ENCODE assay signal across 8 cellular contexts in genomic region chr1:220748091-220748934, GRCh38. TPM values are rescaled to one million over a fixed set of nuclear protein-coding genes. Genes with fewer than 3 reads are reported as not detected.
A peak's percentile ranks its signal among the peaks of the same experiment; 100 is the strongest.
DNase-seq lines count a peak whose midpoint lies in the region; ATAC-seq and TF ChIP-seq lines count a peak whose summit lies in the region.

MTARC2 (plus strand) TSS chr1:220748322; CDS start chr1:220748532, 210 bp downstream.

- H2AFZ ChIP-seq in Karpas-422 (ENCODE audit: low read length) = no peak within 1 kb of the TSS

- DNase-seq in CD14-positive monocyte (ENCODE audit: low spot score) = no peak
- DNase-seq in NCI-H526 (lab: John Stamatoyannopoulos, UW) = peak; percentile 38 to 78
- peak; percentile 37 for DNase-seq in brain microvascular endothelial cell
- DNase-seq in iPS DF 19.7 (ENCODE audit: low read depth, low spot score) = peak; percentile 60
- peak; percentile 82 to 88 for DNase-seq in psoas muscle
- DNase-seq in Karpas-422 = no peak

- WGBS in psoas muscle, 3 donors = 0 to 1% (median 1%) methylated on average over 64 to 76 of the region's 76 CpGs

- H3K4me1 Mint-ChIP-seq in CD14-positive monocyte = peaks cover 29% of the 10 kb centered on the region

- H3K27me3 ChIP-seq in brain microvascular endothelial cell (replicated peaks) = no peaks in the 10 kb centered on the region
- H3K27me3 ChIP-seq in psoas muscle (ENCODE audit: insufficient read depth in 3 of 3, low read length in 2 of 3) = no peaks in the 10 kb centered on the region
- no peaks in the 10 kb centered on the region for H3K27me3 ChIP-seq in Karpas-422 (ENCODE audit: low read length)

- H3K27me3 Mint-ChIP-seq in CD14-positive monocyte (ENCODE audit: low read depth in 3 of 3) = peaks cover 27 to 50% (median 28%) of the 10 kb centered on the region in 3 donors

- no peaks in the 10 kb centered on the region for H3K79me2 ChIP-seq in Karpas-422 (ENCODE audit: low read length)

- H3K4me3 ChIP-seq in brain microvascular endothelial cell (ENCODE audit: low read depth, low read length) (peak within 1 kb of the TSS; percentile 73), psoas muscle (peak within 1 kb of the TSS; percentile 76), Karpas-422 (ENCODE audit: low read length) (no peak within 1 kb of the TSS)

- H3K27ac Mint-ChIP-seq in CD14-positive monocyte = peak within 1 kb of the TSS in 4 of 7 donors; percentile 33 to 83 (median 48)

- H3K4me1 ChIP-seq in psoas muscle (peaks cover 42% of the 10 kb centered on the region), Karpas-422 (ENCODE audit: low read length) (no peaks in the 10 kb centered on the region)

- peak within 1 kb of the TSS; percentile 83 to 97 for H3K4me3 Mint-ChIP-seq in CD14-positive monocyte

- peaks cover 0 to 12% of the 10 kb centered on the region in 2 donors for H3K36me3 Mint-ChIP-seq in CD14-positive monocyte

- ATAC-seq in GM18868 (IDR thresholded peaks at IDR 0.05; ENCODE audit: unreplicated experiment) = peak; percentile 96
- peak; percentile 83 for ATAC-seq in HG03097 (IDR thresholded peaks at IDR 0.05; ENCODE audit: low FRiP score, unreplicated experiment)
- ATAC-seq in psoas muscle = peak; percentile 92 to 95 (median 94)

- no peaks in the 10 kb centered on the region for H3K36me3 ChIP-seq in brain microvascular endothelial cell (replicated peaks)
- H3K36me3 ChIP-seq in psoas muscle (ENCODE audit: insufficient read depth in 1 of 2, low read depth in 1 of 2) = no peaks in the 10 kb centered on the region
- H3K36me3 ChIP-seq in Karpas-422 (ENCODE audit: insufficient read depth, low read length) = no peaks in the 10 kb centered on the region

- peaks cover 0 to 3% (median 0%) of the 10 kb centered on the region in 7 donors for H3K9me3 Mint-ChIP-seq in CD14-positive monocyte

- H4K20me1 ChIP-seq in Karpas-422 (ENCODE audit: insufficient read depth, low read depth, low read length) = no peaks in the 10 kb centered on the region

- in situ Hi-C loops in brain microvascular endothelial cell (cut with HindIII; ENCODE audit: low pct_ligation_motif_present, low sequenced_read_pairs) = no loop called here

- intact Hi-C loops in CD14-positive monocyte (cut with micrococcal nuclease) (no loop called here), psoas muscle (cut with DNase I) (loop anchor here in 1 of 2 donors (5.0 kb wide), 1 partner anchor 446 kb away; no protein-coding TSS in a partner anchor)

- H3K9me3 ChIP-seq in psoas muscle (no peaks in the 10 kb centered on the region), Karpas-422 (ENCODE audit: low read length) (no peaks in the 10 kb centered on the region)

- H3K9me2 ChIP-seq in Karpas-422 (replicated peaks; ENCODE audit: insufficient read depth, low read length) = no peaks in the 10 kb centered on the region

- TF ChIP-seq CTCF in CD14-positive monocyte (IDR thresholded peaks at IDR 0.05) = no peak
- TF ChIP-seq CTCF in brain microvascular endothelial cell (IDR thresholded peaks at IDR 0.05; ENCODE audit: low read depth, low read length, missing control alignments) = no peak
- no peak for TF ChIP-seq CTCF in psoas muscle (IDR thresholded peaks at IDR 0.05)

- H3K4me2 ChIP-seq in Karpas-422 (ENCODE audit: low read depth, low read length, poor library complexity, severe bottlenecking) = no peak within 1 kb of the TSS

- H3K9ac ChIP-seq in Karpas-422 (ENCODE audit: low read length) = no peak within 1 kb of the TSS

- H3K27ac ChIP-seq in brain microvascular endothelial cell (peak within 1 kb of the TSS; percentile 10), psoas muscle (peak within 1 kb of the TSS; percentile 84), Karpas-422 (ENCODE audit: low read length) (no peak within 1 kb of the TSS)

RNA-seq across cellular contexts. Expression of gene MTARC2, which starts in this region (rescaled TPM):
- under 1 TPM; 0.29 to 0.56 TPM for polyA plus RNA-seq in CD14-positive monocyte
- total RNA-seq in psoas muscle = 10 to 100 TPM in 1 of 4 donors, 1 to 10 TPM in 3; 8.8 to 12.4 (median 9.5) TPM
- 1 to 10 TPM; 4.1 to 5.7 (median 5.0) TPM for polyA plus RNA-seq in psoas muscle
- total RNA-seq in Karpas-422 (2014; rRNA removed; shearing (Covaris generic); ENCODE audit: low replicate concordance) = 0.48 TPM in 1 of 2 replicates, not detected in the other

Comparison
In these comparisons a context has a peak if more than half of its experiments do, and no peak if none do; other contexts are left out.
1. DNase-seq: peak in NCI-H526 (2 of 2), brain microvascular endothelial cell (single experiment), iPS DF 19.7 (single experiment) and psoas muscle (2 of 2); none in CD14-positive monocyte (single experiment) and Karpas-422 (single experiment).
2. Peak in every context shown above with its lines, with median percentiles within 50 percentile points of each other: ATAC-seq.